In the genomic region with DNA sequence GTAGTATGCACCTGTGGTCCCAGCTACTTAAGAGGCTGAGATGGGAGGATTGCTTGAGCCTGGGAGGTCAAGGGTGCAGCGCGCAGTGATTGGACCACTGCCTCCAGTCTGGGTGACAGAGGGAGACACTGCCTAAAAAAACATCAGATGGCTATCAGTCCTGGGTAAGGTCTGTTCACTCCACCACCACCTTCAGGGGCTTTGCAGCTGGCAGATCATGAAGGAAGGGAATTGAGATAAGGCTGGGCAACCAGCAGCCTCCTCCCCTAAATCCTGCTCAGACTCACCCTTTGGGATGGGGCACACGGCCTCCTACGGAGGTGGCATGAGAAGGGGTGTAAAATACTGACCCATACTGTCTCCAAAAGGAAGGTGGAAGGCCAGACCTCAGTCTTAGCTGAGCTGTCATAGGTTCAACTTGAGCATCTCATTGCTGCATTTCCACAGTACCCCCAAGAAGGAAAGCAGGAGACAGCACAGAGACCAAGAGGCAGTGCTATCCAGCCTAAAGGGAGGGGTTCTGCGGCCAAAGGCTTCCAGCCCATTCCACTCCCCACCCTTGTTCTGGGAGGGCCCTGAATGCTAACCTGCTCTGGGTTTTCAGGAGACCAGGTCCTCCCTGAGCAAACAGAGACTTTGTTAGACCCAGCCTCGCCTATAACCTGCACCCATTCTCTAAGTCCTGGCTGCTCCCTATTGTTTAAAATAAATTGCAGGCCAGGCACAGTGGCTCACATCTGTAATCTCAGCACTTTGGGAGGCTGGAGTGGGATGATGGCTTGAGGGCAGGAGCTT, we compare ENCODE assay signal across 26 cellular contexts. TPM values are rescaled to one million over a fixed set of nuclear protein-coding genes. Genes with fewer than 3 reads are reported as not detected.
A peak's percentile ranks its signal among the peaks of the same experiment; 100 is the strongest.
DNase-seq lines count a peak whose midpoint lies in the region; ATAC-seq and TF ChIP-seq lines count a peak whose summit lies in the region.
"Had no signal": no experiment of that assay in that cellular context is flagged by ENCODE, and none has a peak within 500 bp of the region (broad histone marks: within the 10 kb centered on the region; RNA-seq: fewer than 3 reads in every experiment).

No MANE protein-coding gene starts in this region.

- H3K4me2 ChIP-seq in BLaER1 (peak overlapping the region; percentile 81), OCI-LY3 (ENCODE audit: low read length) (peak overlapping the region; percentile 67), osteoblast (ENCODE audit: insufficient read depth, low read length) (no peak overlapping the region), mammary epithelial cell (ENCODE audit: insufficient read depth, low read depth, low read length) (no peak overlapping the region)
- H3K4me2 ChIP-seq: GM23338, hepatocyte had no signal

- dilution Hi-C loops in mammary epithelial cell (cut with HindIII; ENCODE audit: low sequenced_read_pairs): no loop called here

- 91 to 93% (median 91%) methylated on average over 6 of the region's 6 CpGs for WGBS in psoas muscle, 3 donors
- WGBS in mammary epithelial cell (ENCODE audit: low coverage, missing lambda C conversion rate): 78% methylated on average over 5 of the region's 6 CpGs

- H2AFZ ChIP-seq in OCI-LY3 (ENCODE audit: low read depth, low read length) (no peak overlapping the region), osteoblast (ENCODE audit: low read length) (no peak overlapping the region), mammary epithelial cell (ENCODE audit: low read depth, low read length) (no peak overlapping the region)
- H2AFZ ChIP-seq: GM23338, hepatocyte had no signal

- no peaks in the 10 kb centered on the region for H3K9me3 ChIP-seq in BLaER1
- no peaks in the 10 kb centered on the region for H3K9me3 ChIP-seq in OCI-LY3 (ENCODE audit: insufficient read depth, low read length)
- H3K9me3 ChIP-seq in colonic mucosa: no peaks in the 10 kb centered on the region
- no peaks in the 10 kb centered on the region for H3K9me3 ChIP-seq in osteoblast (ENCODE audit: low read depth, low read length)
- no peaks in the 10 kb centered on the region for H3K9me3 ChIP-seq in psoas muscle
- no peaks in the 10 kb centered on the region for H3K9me3 ChIP-seq in mammary epithelial cell (replicated peaks; ENCODE audit: insufficient read depth, low read length)

- in situ Hi-C loops in mammary epithelial cell (cut with MboI; ENCODE audit: low sequenced_read_pairs in 2 of 2): loop anchor here in 1 of 2 donors (25.0 kb wide), 1 partner anchor 246 kb away; no protein-coding TSS in a partner anchor

- no peak overlapping the region for H3K4me3 ChIP-seq in BLaER1
- H3K4me3 ChIP-seq in OCI-LY3 (ENCODE audit: low read length): peak overlapping the region; percentile 30; the same call in 1 of the 2 replicates
- no peak overlapping the region for H3K4me3 ChIP-seq in colonic mucosa
- H3K4me3 ChIP-seq in osteoblast (ENCODE audit: insufficient read depth, low read length): no peak overlapping the region
- no peak overlapping the region for H3K4me3 ChIP-seq in psoas muscle
- no peak overlapping the region for H3K4me3 ChIP-seq in mammary epithelial cell (replicated peaks in 1 of 3; ENCODE audit: insufficient read depth in 1 of 3, low read depth in 2 of 3, low read length in 3 of 3)
- H3K4me3 ChIP-seq: GM23338, hepatocyte, lung had no signal

- H4K20me1 ChIP-seq in BLaER1 (no peaks in the 10 kb centered on the region), OCI-LY3 (ENCODE audit: insufficient read depth, low read length) (no peaks in the 10 kb centered on the region), osteoblast (ENCODE audit: insufficient read depth, low read length) (no peaks in the 10 kb centered on the region), mammary epithelial cell (ENCODE audit: insufficient read depth, low read length) (no peaks in the 10 kb centered on the region)

- H3K9ac ChIP-seq in BLaER1: no peak overlapping the region; the same call in 1 of the 2 replicates
- peak overlapping the region; percentile 7; the same call in 1 of the 2 replicates for H3K9ac ChIP-seq in OCI-LY3 (ENCODE audit: low read length)
- peak overlapping the region in 1 of 2 donors; percentile 41 for H3K9ac ChIP-seq in colonic mucosa (ENCODE audit: low read depth in 2 of 2, low read length in 2 of 2)
- no peak overlapping the region for H3K9ac ChIP-seq in mammary epithelial cell (ENCODE audit: insufficient read depth, low read length)

- DNase-seq in colonic mucosa: peak; percentile 86
- DNase-seq in osteoblast (ENCODE audit: insufficient read length, low spot score, missing footprints): peak; percentile 25
- DNase-seq in NCI-H1105 treated with DMSO at 0.1 percent for 48 hours (lab: John Stamatoyannopoulos, UW): no peak
- no peak for DNase-seq in psoas muscle
- DNase-seq in GF-D8 (lab: John Stamatoyannopoulos, UW): no peak
- no peak for DNase-seq in mammary epithelial cell
- DNase-seq: activated CD8-positive, alpha-beta T cell treated with anti-CD3 and anti-CD28 coated beads for 36 hours; activated naive CD4-positive, alpha-beta T cell; activated T-cell treated with anti-CD3 and anti-CD28 coated beads, Interleukin-2, amount 50 U/mL, for 1 hour; amniotic stem cell; C1 segment of cervical spinal cord; caudate nucleus; DMS 273 treated with DMSO at 0.1 percent for 48 hours; foreskin fibroblast; GDM1; islet precursor cell; KBM-7; natural killer cell; NCI-H1694; T1000 had no signal

- intact Hi-C loops in colonic mucosa (cut with DNase I) (loop anchor here (10.0 kb wide), 1 partner anchor 308 kb away; no protein-coding TSS in a partner anchor), psoas muscle (cut with DNase I) (no loop called here), mammary epithelial cell (cut with micrococcal nuclease) (loop anchor here (5.0 kb wide), 1 partner anchor 111 kb away; the partner anchor contains the start of gene RAB29)

- no TSS peak for BruUV-seq in mammary epithelial cell (replicated peaks; lab: Mats Ljungman, UMichigan)

- H3K27me3 ChIP-seq in BLaER1 (no peaks in the 10 kb centered on the region), OCI-LY3 (ENCODE audit: low read depth, low read length) (no peaks in the 10 kb centered on the region), colonic mucosa (no peaks in the 10 kb centered on the region), osteoblast (ENCODE audit: insufficient read depth, low read length) (no peaks in the 10 kb centered on the region), psoas muscle (ENCODE audit: insufficient read depth in 3 of 3, low read length in 2 of 3) (no peaks in the 10 kb centered on the region), mammary epithelial cell (ENCODE audit: insufficient read depth, low read length) (no peaks in the 10 kb centered on the region)
- H3K27me3 ChIP-seq: hepatocyte had no signal

- no peak for ATAC-seq in psoas muscle
- ATAC-seq: activated CD4-positive, CD25-positive, alpha-beta regulatory T cell treated with anti-CD3 and anti-CD28 coated beads, Interleukin-2, amount 50 U/mL, for 24 hours; activated CD8-positive, alpha-beta T cell treated with anti-CD3 and anti-CD28 coated beads for 36 hours; GM23338; natural killer cell had no signal

- CTCF ChIA-PET in mammary epithelial cell (lab: Charles Lee; ENCODE audit: low non-redundant PET): interaction anchor here (0.6 kb wide), 1 partner anchor 45 kb away, joined by 3 read pairs; no protein-coding TSS in a partner anchor

- peaks cover 97% of the 10 kb centered on the region for H3K4me1 ChIP-seq in BLaER1
- H3K4me1 ChIP-seq in OCI-LY3 (ENCODE audit: low read length): peaks cover 72% of the 10 kb centered on the region
- H3K4me1 ChIP-seq in colonic mucosa: peaks cover 38% of the 10 kb centered on the region
- no peaks in the 10 kb centered on the region for H3K4me1 ChIP-seq in osteoblast (ENCODE audit: insufficient read depth, low read length)
- H3K4me1 ChIP-seq in psoas muscle: no peaks in the 10 kb centered on the region
- H3K4me1 ChIP-seq in mammary epithelial cell (ENCODE audit: insufficient read depth, low read length): peaks cover 39% of the 10 kb centered on the region

- H3K36me3 ChIP-seq in BLaER1 (peaks cover 9% of the 10 kb centered on the region; the same call in 1 of the 2 replicates), OCI-LY3 (replicated peaks; ENCODE audit: low read depth, low read length) (peaks cover 22% of the 10 kb centered on the region), colonic mucosa (no peaks in the 10 kb centered on the region), osteoblast (ENCODE audit: insufficient read depth, low read length) (no peaks in the 10 kb centered on the region), psoas muscle (ENCODE audit: insufficient read depth in 1 of 2, low read depth in 1 of 2) (no peaks in the 10 kb centered on the region), mammary epithelial cell (ENCODE audit: insufficient read depth, low read length) (no peaks in the 10 kb centered on the region)

- H3K27ac ChIP-seq in BLaER1 (0 out of 2 replicates have a peak overlapping the region, but pooled peaks have one; percentile 74), OCI-LY3 (ENCODE audit: low read length) (no peak overlapping the region), colonic mucosa (peak overlapping the region; percentile 71), osteoblast (ENCODE audit: low read depth, low read length) (no peak overlapping the region), psoas muscle (no peak overlapping the region), mammary epithelial cell (ENCODE audit: insufficient read depth, low read depth, low read length) (no peak overlapping the region)
- H3K27ac ChIP-seq: hepatocyte had no signal

- H3K79me2 ChIP-seq in OCI-LY3 (ENCODE audit: low read length) (peaks cover 49% of the 10 kb centered on the region), osteoblast (ENCODE audit: insufficient read depth, low read length) (no peaks in the 10 kb centered on the region), mammary epithelial cell (ENCODE audit: insufficient read depth, low read length) (no peaks in the 10 kb centered on the region)

- TF ChIP-seq CTCF in OCI-LY3 (IDR thresholded peaks at IDR 0.05; ENCODE audit: low read depth, low read length): no peak
- TF ChIP-seq CTCF in colonic mucosa (IDR thresholded peaks at IDR 0.05): no peak
- TF ChIP-seq CTCF in osteoblast (IDR thresholded peaks at IDR 0.05; ENCODE audit: extremely low read depth, low read depth, low read length): no peak
- TF ChIP-seq CTCF in psoas muscle (IDR thresholded peaks at IDR 0.05): no peak
- TF ChIP-seq CTCF in mammary epithelial cell (conservative IDR thresholded peaks at IDR 0.05 in 1 of 2, IDR thresholded peaks at IDR 0.05 in 1 of 2; ENCODE audit: extremely low read depth in 1 of 2, insufficient read depth in 1 of 2, low read depth in 1 of 2, low read length in 2 of 2): no peak

RNA-seq across cellular contexts. Expression of gene SLC45A3, which starts 13.7 kb away (rescaled TPM):
- total RNA-seq in colonic mucosa (10 to 100 TPM; 17.9 to 29.6 TPM), osteoblast (1.1 and 1.5 TPM in 2 replicates), psoas muscle (1 to 10 TPM in 1 of 4 donors, under 1 TPM in 3; 0.32 to 2.7 (median 0.51) TPM), mammary epithelial cell (1 to 10 TPM; 3.2 to 4.3 TPM)
- polyA plus RNA-seq in psoas muscle (under 1 TPM; 0.15 to 0.95 (median 0.16) TPM), mammary epithelial cell (3.3 TPM)
- polyA minus RNA-seq in mammary epithelial cell: 2.4 TPM

RNA-seq across cellular contexts. Expression of gene ELK4, which starts 34.8 kb away (rescaled TPM):
- total RNA-seq in colonic mucosa (10 to 100 TPM; 30.5 to 37.6 TPM), osteoblast (27.1 and 30.4 TPM in 2 replicates), psoas muscle (10 to 100 TPM; 34.4 to 67.8 (median 43.7) TPM), mammary epithelial cell (10 to 100 TPM; 17.7 to 38.6 TPM)
- polyA plus RNA-seq in psoas muscle (10 to 100 TPM in 2 of 3 donors, 1 to 10 TPM in 1; 5.5 to 18.6 (median 11.2) TPM), mammary epithelial cell (4.9 TPM)
- polyA minus RNA-seq in mammary epithelial cell: 37.7 TPM

Comparison
In these comparisons a context has a peak if more than half of its experiments do, and no peak if none do; other contexts are left out.
1. H3K27ac ChIP-seq: peak in BLaER1 (single experiment) and colonic mucosa (single experiment); none in OCI-LY3 (single experiment), osteoblast (single experiment), psoas muscle (single experiment) and mammary epithelial cell (single experiment).
2. H3K4me2 ChIP-seq: peak in BLaER1 (single experiment) and OCI-LY3 (single experiment); none in osteoblast (single experiment) and mammary epithelial cell (single experiment).
3. DNase-seq: peak in colonic mucosa (single experiment) and osteoblast (single experiment); none in NCI-H1105 treated with DMSO at 0.1 percent for 48 hours (single experiment), psoas muscle (0 of 2), GF-D8 (single experiment) and mammary epithelial cell (single experiment).
4. intact Hi-C loops: an anchor here in colonic mucosa (10.0 kb wide) and mammary epithelial cell (5.0 kb wide); none called in psoas muscle.